In genomic region chr12:23947395-23947794, GRCh38 we compare ENCODE assay signal across 1 cellular context.
TF ChIP-seq lines count a peak whose summit lies in the region.

No MANE protein-coding gene starts in this region.

TF ChIP-seq in GM23338, 12 proteins besides CTCF, POLR2A, EP300 and RAD21 (continued from another document):
- no peak for TF ChIP-seq ETS1 (IDR thresholded peaks at IDR 0.05)
- no peak for TF ChIP-seq CREB1 (CRISPR knock-in tag; IDR thresholded peaks at IDR 0.05; ENCODE audit: low read depth)
- TF ChIP-seq NANOG (IDR thresholded peaks at IDR 0.05; ENCODE audit: borderline replicate concordance) = no peak
- no peak for TF ChIP-seq ZNF462 (CRISPR knock-in tag; IDR thresholded peaks at IDR 0.05)
- TF ChIP-seq STAT1 (IDR thresholded peaks at IDR 0.05; ENCODE audit: unreplicated experiment) = no peak
- TF ChIP-seq EZH2 (IDR thresholded peaks at IDR 0.05; ENCODE audit: low read depth, unreplicated experiment) = no peak
- no peak for TF ChIP-seq EZH2phosphoT487 (IDR thresholded peaks at IDR 0.05; ENCODE audit: unreplicated experiment)
- TF ChIP-seq ZNF114 (CRISPR knock-in tag; IDR thresholded peaks at IDR 0.05) = no peak
- TF ChIP-seq ZNF331 (CRISPR knock-in tag; IDR thresholded peaks at IDR 0.05; ENCODE audit: low read depth) = no peak
- TF ChIP-seq JUNB (IDR thresholded peaks at IDR 0.05; ENCODE audit: unreplicated experiment) = no peak
- TF ChIP-seq POLR2AphosphoS5 (IDR thresholded peaks at IDR 0.05; ENCODE audit: low read depth) = no peak
